ENCODE assay signal across 1 cellular context in the genomic region with DNA sequence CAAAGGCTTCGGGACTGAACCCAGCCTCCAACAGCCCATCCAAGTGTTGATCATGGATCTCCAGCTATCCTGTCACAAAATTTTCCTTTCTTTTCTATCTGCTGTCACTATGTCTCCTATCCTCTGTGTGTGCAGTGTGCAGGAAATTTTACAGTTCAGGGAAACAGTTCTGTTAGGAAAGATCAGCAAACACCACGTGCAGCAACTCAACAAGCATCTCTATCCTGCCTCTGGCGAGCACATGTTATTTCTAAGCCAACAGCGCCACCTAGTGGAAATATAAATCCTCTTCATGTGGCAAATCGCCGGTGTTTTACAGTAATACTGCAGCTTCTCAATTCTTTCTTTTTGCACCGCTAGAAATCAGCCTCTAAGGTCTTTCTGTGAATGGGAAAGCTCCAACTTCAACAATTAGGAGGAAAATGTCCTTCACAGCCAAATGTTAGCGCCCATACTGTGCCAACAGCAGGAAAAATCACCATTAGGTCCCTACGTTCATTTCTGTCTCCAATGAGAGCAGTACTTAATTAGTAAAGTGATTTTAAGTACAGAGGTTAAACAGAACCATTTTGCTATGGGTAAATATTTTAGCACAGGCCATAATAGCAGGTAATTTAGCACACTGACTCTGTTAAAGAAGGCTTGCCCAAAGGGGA.
TF ChIP-seq lines count a peak whose summit lies in the region.

No MANE protein-coding gene starts in this region.

TF ChIP-seq in GM23338, 12 proteins besides CTCF, POLR2A, EP300 and RAD21 (continued from another document):
- TF ChIP-seq, protein P1, sequence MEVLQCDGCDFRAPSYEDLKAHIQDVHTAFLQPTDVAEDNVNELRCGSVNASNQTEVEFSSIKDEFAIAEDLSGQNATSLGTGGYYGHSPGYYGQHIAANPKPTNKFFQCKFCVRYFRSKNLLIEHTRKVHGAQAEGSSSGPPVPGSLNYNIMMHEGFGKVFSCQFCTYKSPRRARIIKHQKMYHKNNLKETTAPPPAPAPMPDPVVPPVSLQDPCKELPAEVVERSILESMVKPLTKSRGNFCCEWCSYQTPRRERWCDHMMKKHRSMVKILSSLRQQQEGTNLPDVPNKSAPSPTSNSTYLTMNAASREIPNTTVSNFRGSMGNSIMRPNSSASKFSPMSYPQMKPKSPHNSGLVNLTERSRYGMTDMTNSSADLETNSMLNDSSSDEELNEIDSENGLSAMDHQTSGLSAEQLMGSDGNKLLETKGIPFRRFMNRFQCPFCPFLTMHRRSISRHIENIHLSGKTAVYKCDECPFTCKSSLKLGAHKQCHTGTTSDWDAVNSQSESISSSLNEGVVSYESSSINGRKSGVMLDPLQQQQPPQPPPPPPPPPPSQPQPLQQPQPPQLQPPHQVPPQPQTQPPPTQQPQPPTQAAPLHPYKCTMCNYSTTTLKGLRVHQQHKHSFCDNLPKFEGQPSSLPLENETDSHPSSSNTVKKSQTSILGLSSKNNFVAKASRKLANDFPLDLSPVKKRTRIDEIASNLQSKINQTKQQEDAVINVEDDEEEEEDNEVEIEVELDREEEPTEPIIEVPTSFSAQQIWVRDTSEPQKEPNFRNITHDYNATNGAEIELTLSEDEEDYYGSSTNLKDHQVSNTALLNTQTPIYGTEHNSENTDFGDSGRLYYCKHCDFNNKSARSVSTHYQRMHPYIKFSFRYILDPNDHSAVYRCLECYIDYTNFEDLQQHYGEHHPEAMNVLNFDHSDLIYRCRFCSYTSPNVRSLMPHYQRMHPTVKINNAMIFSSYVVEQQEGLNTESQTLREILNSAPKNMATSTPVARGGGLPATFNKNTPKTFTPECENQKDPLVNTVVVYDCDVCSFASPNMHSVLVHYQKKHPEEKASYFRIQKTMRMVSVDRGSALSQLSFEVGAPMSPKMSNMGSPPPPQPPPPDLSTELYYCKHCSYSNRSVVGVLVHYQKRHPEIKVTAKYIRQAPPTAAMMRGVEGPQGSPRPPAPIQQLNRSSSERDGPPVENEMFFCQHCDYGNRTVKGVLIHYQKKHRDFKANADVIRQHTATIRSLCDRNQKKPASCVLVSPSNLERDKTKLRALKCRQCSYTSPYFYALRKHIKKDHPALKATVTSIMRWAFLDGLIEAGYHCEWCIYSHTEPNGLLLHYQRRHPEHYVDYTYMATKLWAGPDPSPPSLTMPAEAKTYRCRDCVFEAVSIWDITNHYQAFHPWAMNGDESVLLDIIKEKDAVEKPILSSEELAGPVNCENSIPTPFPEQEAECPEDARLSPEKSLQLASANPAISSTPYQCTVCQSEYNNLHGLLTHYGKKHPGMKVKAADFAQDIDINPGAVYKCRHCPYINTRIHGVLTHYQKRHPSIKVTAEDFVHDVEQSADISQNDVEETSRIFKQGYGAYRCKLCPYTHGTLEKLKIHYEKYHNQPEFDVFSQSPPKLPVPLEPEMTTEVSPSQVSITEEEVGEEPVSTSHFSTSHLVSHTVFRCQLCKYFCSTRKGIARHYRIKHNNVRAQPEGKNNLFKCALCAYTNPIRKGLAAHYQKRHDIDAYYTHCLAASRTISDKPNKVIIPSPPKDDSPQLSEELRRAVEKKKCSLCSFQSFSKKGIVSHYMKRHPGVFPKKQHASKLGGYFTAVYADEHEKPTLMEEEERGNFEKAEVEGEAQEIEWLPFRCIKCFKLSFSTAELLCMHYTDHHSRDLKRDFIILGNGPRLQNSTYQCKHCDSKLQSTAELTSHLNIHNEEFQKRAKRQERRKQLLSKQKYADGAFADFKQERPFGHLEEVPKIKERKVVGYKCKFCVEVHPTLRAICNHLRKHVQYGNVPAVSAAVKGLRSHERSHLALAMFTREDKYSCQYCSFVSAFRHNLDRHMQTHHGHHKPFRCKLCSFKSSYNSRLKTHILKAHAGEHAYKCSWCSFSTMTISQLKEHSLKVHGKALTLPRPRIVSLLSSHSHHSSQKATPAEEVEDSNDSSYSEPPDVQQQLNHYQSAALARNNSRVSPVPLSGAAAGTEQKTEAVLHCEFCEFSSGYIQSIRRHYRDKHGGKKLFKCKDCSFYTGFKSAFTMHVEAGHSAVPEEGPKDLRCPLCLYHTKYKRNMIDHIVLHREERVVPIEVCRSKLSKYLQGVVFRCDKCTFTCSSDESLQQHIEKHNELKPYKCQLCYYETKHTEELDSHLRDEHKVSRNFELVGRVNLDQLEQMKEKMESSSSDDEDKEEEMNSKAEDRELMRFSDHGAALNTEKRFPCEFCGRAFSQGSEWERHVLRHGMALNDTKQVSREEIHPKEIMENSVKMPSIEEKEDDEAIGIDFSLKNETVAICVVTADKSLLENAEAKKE (CRISPR knock-in tag; IDR thresholded peaks at IDR 0.05) = no peak
- TF ChIP-seq, protein P2, sequence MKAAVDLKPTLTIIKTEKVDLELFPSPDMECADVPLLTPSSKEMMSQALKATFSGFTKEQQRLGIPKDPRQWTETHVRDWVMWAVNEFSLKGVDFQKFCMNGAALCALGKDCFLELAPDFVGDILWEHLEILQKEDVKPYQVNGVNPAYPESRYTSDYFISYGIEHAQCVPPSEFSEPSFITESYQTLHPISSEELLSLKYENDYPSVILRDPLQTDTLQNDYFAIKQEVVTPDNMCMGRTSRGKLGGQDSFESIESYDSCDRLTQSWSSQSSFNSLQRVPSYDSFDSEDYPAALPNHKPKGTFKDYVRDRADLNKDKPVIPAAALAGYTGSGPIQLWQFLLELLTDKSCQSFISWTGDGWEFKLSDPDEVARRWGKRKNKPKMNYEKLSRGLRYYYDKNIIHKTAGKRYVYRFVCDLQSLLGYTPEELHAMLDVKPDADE (IDR thresholded peaks at IDR 0.05) = no peak
- no peak for TF ChIP-seq JUNB (IDR thresholded peaks at IDR 0.05; ENCODE audit: unreplicated experiment)
- TF ChIP-seq EZH2 (IDR thresholded peaks at IDR 0.05; ENCODE audit: low read depth, unreplicated experiment) = no peak
- no peak for TF ChIP-seq ZNF114 (CRISPR knock-in tag; IDR thresholded peaks at IDR 0.05)
- no peak for TF ChIP-seq NANOG (IDR thresholded peaks at IDR 0.05; ENCODE audit: borderline replicate concordance)
- TF ChIP-seq STAT1 (IDR thresholded peaks at IDR 0.05; ENCODE audit: unreplicated experiment) = no peak
- no peak for TF ChIP-seq CREB1 (CRISPR knock-in tag; IDR thresholded peaks at IDR 0.05; ENCODE audit: low read depth)
- no peak for TF ChIP-seq ZNF331 (CRISPR knock-in tag; IDR thresholded peaks at IDR 0.05; ENCODE audit: low read depth)
- TF ChIP-seq, protein P3, sequence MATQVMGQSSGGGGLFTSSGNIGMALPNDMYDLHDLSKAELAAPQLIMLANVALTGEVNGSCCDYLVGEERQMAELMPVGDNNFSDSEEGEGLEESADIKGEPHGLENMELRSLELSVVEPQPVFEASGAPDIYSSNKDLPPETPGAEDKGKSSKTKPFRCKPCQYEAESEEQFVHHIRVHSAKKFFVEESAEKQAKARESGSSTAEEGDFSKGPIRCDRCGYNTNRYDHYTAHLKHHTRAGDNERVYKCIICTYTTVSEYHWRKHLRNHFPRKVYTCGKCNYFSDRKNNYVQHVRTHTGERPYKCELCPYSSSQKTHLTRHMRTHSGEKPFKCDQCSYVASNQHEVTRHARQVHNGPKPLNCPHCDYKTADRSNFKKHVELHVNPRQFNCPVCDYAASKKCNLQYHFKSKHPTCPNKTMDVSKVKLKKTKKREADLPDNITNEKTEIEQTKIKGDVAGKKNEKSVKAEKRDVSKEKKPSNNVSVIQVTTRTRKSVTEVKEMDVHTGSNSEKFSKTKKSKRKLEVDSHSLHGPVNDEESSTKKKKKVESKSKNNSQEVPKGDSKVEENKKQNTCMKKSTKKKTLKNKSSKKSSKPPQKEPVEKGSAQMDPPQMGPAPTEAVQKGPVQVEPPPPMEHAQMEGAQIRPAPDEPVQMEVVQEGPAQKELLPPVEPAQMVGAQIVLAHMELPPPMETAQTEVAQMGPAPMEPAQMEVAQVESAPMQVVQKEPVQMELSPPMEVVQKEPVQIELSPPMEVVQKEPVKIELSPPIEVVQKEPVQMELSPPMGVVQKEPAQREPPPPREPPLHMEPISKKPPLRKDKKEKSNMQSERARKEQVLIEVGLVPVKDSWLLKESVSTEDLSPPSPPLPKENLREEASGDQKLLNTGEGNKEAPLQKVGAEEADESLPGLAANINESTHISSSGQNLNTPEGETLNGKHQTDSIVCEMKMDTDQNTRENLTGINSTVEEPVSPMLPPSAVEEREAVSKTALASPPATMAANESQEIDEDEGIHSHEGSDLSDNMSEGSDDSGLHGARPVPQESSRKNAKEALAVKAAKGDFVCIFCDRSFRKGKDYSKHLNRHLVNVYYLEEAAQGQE (IDR thresholded peaks at IDR 0.05; ENCODE audit: unreplicated experiment) = no peak
- no peak for TF ChIP-seq POLR2AphosphoS5 (IDR thresholded peaks at IDR 0.05; ENCODE audit: low read depth)
